8 cellular contexts compared by ENCODE assay signal in genomic region chr1:12477936-12478611, GRCh38.
DNase-seq lines count a peak whose midpoint lies in the region; ATAC-seq, FAIRE-seq and TF ChIP-seq lines count a peak whose summit lies in the region.

No MANE protein-coding gene starts in this region.

- TF ChIP-seq CTCF in keratinocyte (optimal IDR thresholded peaks at IDR 0.05 in 1 of 3, IDR thresholded peaks at IDR 0.05 in 1 of 3, conservative IDR thresholded peaks at IDR 0.05 in 1 of 3; ENCODE audit: extremely low read depth in 1 of 3, insufficient read depth in 2 of 3, low read length in 3 of 3) = no peak

- intact Hi-C loops in activated naive CD4-positive, alpha-beta T cell treated with anti-CD3 and anti-CD28 coated beads for 36 hours (cut with micrococcal nuclease) = loop anchor here (1.0 to 10.0 kb wide), 2 partner anchors 140 to 413 kb away; partner anchors contain the start of genes DHRS3 and TNFRSF8

- no peak overlapping the region for H2AFZ ChIP-seq in keratinocyte (ENCODE audit: control insufficient read depth, low read length)

- peak overlapping the region; percentile 91 for H3K27ac Mint-ChIP-seq in activated naive CD4-positive, alpha-beta T cell treated with anti-CD3 and anti-CD28 coated beads for 36 hours
- peak overlapping the region; percentile 90 to 95 for H3K27ac Mint-ChIP-seq in stimulated activated naive CD8-positive, alpha-beta T cell treated with anti-CD3 and anti-CD28 coated beads, Interleukin-15, amount 100 ng/mL, for 72 hours

- H3K27ac ChIP-seq in keratinocyte (ENCODE audit: control insufficient read depth, insufficient read depth, low read length) = peak overlapping the region; percentile 34

- H3K9me3 Mint-ChIP-seq in activated naive CD4-positive, alpha-beta T cell treated with anti-CD3 and anti-CD28 coated beads for 36 hours = no peaks in the 10 kb centered on the region
- H3K9me3 Mint-ChIP-seq in stimulated activated naive CD8-positive, alpha-beta T cell treated with anti-CD3 and anti-CD28 coated beads, Interleukin-15, amount 100 ng/mL, for 72 hours = no peaks in the 10 kb centered on the region

- peak overlapping the region; percentile 15 for H3K9ac ChIP-seq in keratinocyte (ENCODE audit: control insufficient read depth, extremely low read depth, insufficient read depth, low read length)

- ATAC-seq in stimulated activated naive CD8-positive, alpha-beta T cell treated with anti-CD3 and anti-CD28 coated beads, Interleukin-15, amount 100 ng/mL, for 72 hours = peak; percentile 26
- no peak for ATAC-seq in HG03378 (IDR thresholded peaks at IDR 0.05; ENCODE audit: unreplicated experiment)
- ATAC-seq in HG03571 (IDR thresholded peaks at IDR 0.05; ENCODE audit: unreplicated experiment) = no peak

- H3K4me2 ChIP-seq in keratinocyte (ENCODE audit: control insufficient read depth, extremely low read depth, insufficient read depth, low read depth, low read length) = peak overlapping the region; percentile 67

- peak; percentile 49 for DNase-seq in activated naive CD4-positive, alpha-beta T cell treated with anti-CD3 and anti-CD28 coated beads for 36 hours
- no peak for DNase-seq in activated naive CD4-positive, alpha-beta T cell (lab: John Stamatoyannopoulos, UW)
- DNase-seq in NCI-H226 = peak; percentile 98
- DNase-seq in astrocyte of the hippocampus (ENCODE audit: low read depth, low spot score) = peak; percentile 99
- peak; percentile 84 for DNase-seq in keratinocyte (ENCODE audit: low read depth, low spot score)
- peak; percentile 31 to 55 for DNase-seq in stimulated activated naive CD8-positive, alpha-beta T cell treated with anti-CD3 and anti-CD28 coated beads, Interleukin-15, amount 100 ng/mL, for 72 hours

- H3K27me3 ChIP-seq in keratinocyte (ENCODE audit: control insufficient read depth, extremely low read depth, insufficient read depth, low read length) = no peaks in the 10 kb centered on the region

- no peaks in the 10 kb centered on the region for H3K27me3 Mint-ChIP-seq in activated naive CD4-positive, alpha-beta T cell treated with anti-CD3 and anti-CD28 coated beads for 36 hours (ENCODE audit: low read depth)
- H3K27me3 Mint-ChIP-seq in stimulated activated naive CD8-positive, alpha-beta T cell treated with anti-CD3 and anti-CD28 coated beads, Interleukin-15, amount 100 ng/mL, for 72 hours = no peaks in the 10 kb centered on the region

- H3K36me3 ChIP-seq in keratinocyte (ENCODE audit: control insufficient read depth in 2 of 2, extremely low read depth in 1 of 2, insufficient read depth in 2 of 2, low read length in 2 of 2) = peaks cover 8 to 17% of the 10 kb centered on the region in 2 experiments

- H3K4me1 ChIP-seq in keratinocyte (ENCODE audit: control insufficient read depth, extremely low read depth, insufficient read depth, low read length) = peaks cover 44% of the 10 kb centered on the region

- H3K4me3 ChIP-seq in keratinocyte (ENCODE audit: control insufficient read depth in 2 of 3, extremely low read depth in 1 of 3, insufficient read depth in 2 of 3, low read depth in 1 of 3, low read length in 3 of 3) = no peak overlapping the region

- peaks cover 90% of the 10 kb centered on the region for H3K4me1 Mint-ChIP-seq in activated naive CD4-positive, alpha-beta T cell treated with anti-CD3 and anti-CD28 coated beads for 36 hours (ENCODE audit: low read depth)
- H3K4me1 Mint-ChIP-seq in stimulated activated naive CD8-positive, alpha-beta T cell treated with anti-CD3 and anti-CD28 coated beads, Interleukin-15, amount 100 ng/mL, for 72 hours = peaks cover 94% of the 10 kb centered on the region

- CTCF ChIA-PET in activated naive CD4-positive, alpha-beta T cell treated with anti-CD3 and anti-CD28 coated beads for 36 hours (lab: Charles Lee) = interaction anchor here (0.6 to 1.8 kb wide), 3 partner anchors 10 to 207 kb away, joined by 3 to 6 read pairs (median 6); no protein-coding TSS in a partner anchor

- peak; percentile 99 for FAIRE-seq in keratinocyte (lab: Jason Lieb, UNC)

- dilution Hi-C loops in keratinocyte (cut with MboI; ENCODE audit: extremely low pct_ligation_motif_present, low sequenced_read_pairs) = no loop called here

- H3K9me1 ChIP-seq in keratinocyte (ENCODE audit: control insufficient read depth, extremely low read depth, insufficient read depth, low read length) = peaks cover 2% of the 10 kb centered on the region

- no peaks in the 10 kb centered on the region for H3K79me2 ChIP-seq in keratinocyte (ENCODE audit: control insufficient read depth, insufficient read depth, low read length)

- H3K9me3 ChIP-seq in keratinocyte (ENCODE audit: control insufficient read depth, low read depth, low read length) = no peaks in the 10 kb centered on the region

- H4K20me1 ChIP-seq in keratinocyte (ENCODE audit: control insufficient read depth, extremely low read depth, insufficient read depth, low read length) = no peaks in the 10 kb centered on the region

- H3K36me3 Mint-ChIP-seq in activated naive CD4-positive, alpha-beta T cell treated with anti-CD3 and anti-CD28 coated beads for 36 hours (ENCODE audit: low read depth) = peaks cover 6% of the 10 kb centered on the region

- H3K4me3 Mint-ChIP-seq in activated naive CD4-positive, alpha-beta T cell treated with anti-CD3 and anti-CD28 coated beads for 36 hours = peak overlapping the region; percentile 59
- peak overlapping the region; percentile 53 to 83 for H3K4me3 Mint-ChIP-seq in stimulated activated naive CD8-positive, alpha-beta T cell treated with anti-CD3 and anti-CD28 coated beads, Interleukin-15, amount 100 ng/mL, for 72 hours

Comparison
In these comparisons a context has a peak if more than half of its experiments do, and no peak if none do; other contexts are left out.
1. DNase-seq: peak in activated naive CD4-positive, alpha-beta T cell treated with anti-CD3 and anti-CD28 coated beads for 36 hours (single experiment), NCI-H226 (single experiment), astrocyte of the hippocampus (single experiment), keratinocyte (single experiment) and stimulated activated naive CD8-positive, alpha-beta T cell treated with anti-CD3 and anti-CD28 coated beads, Interleukin-15, amount 100 ng/mL, for 72 hours (2 of 2); none in activated naive CD4-positive, alpha-beta T cell (0 of 4).